Comparison of ENCODE assay signal across 8 cellular contexts in genomic region chr5:73170522-73170921, GRCh38. TPM values are rescaled to one million over a fixed set of nuclear protein-coding genes. Genes with fewer than 3 reads are reported as not detected.
DNase-seq lines count a peak whose midpoint lies in the region; ATAC-seq and TF ChIP-seq lines count a peak whose summit lies in the region.

No MANE protein-coding gene starts in this region.

- H3K36me3 ChIP-seq in heart right ventricle (no peaks in the 10 kb centered on the region), OCI-LY1 (ENCODE audit: insufficient read depth, low read length) (no peaks in the 10 kb centered on the region), esophagus squamous epithelium (no peaks in the 10 kb centered on the region), testis (ENCODE audit: low read depth, missing control alignments) (no peaks in the 10 kb centered on the region), stomach (no peaks in the 10 kb centered on the region)

- no peaks in the 10 kb centered on the region for H3K9me2 ChIP-seq in OCI-LY1 (ENCODE audit: low read depth, low read length)

- no peak overlapping the region for H2AFZ ChIP-seq in OCI-LY1 (ENCODE audit: low read length)

- H3F3A ChIP-seq in OCI-LY1 (ENCODE audit: insufficient read depth, low read length) = no peaks in the 10 kb centered on the region

- ATAC-seq in heart right ventricle (no peak), left ventricle myocardium superior (no peak), GM18498 (IDR thresholded peaks at IDR 0.05; ENCODE audit: unreplicated experiment) (no peak)

- no peak for TF ChIP-seq EP300 in stomach (IDR thresholded peaks at IDR 0.05)

- TF ChIP-seq POLR2A in esophagus squamous epithelium (IDR thresholded peaks at IDR 0.05) = no peak
- no peak for TF ChIP-seq POLR2A in testis (IDR thresholded peaks at IDR 0.05)
- TF ChIP-seq POLR2A in stomach (IDR thresholded peaks at IDR 0.05) = no peak

- H3K9ac ChIP-seq in OCI-LY1 (ENCODE audit: low read length) = no peak overlapping the region

- no peaks in the 10 kb centered on the region for H4K20me1 ChIP-seq in OCI-LY1 (ENCODE audit: insufficient read depth, low read length)

- no peak overlapping the region for H3K4me2 ChIP-seq in OCI-LY1 (ENCODE audit: low read length)

- no peak overlapping the region for H3K4me3 ChIP-seq in heart right ventricle
- H3K4me3 ChIP-seq in OCI-LY1 (ENCODE audit: low read depth, low read length, poor library complexity, severe bottlenecking) = no peak overlapping the region
- no peak overlapping the region for H3K4me3 ChIP-seq in esophagus squamous epithelium
- no peak overlapping the region for H3K4me3 ChIP-seq in testis
- H3K4me3 ChIP-seq in stomach = no peak overlapping the region

- H3K27ac ChIP-seq in heart right ventricle (no peak overlapping the region), OCI-LY1 (ENCODE audit: low read depth, low read length, poor library complexity, severe bottlenecking) (no peak overlapping the region), esophagus squamous epithelium (no peak overlapping the region), testis (no peak overlapping the region), stomach (no peak overlapping the region)

- peak in 5 of 9 donors; percentile 11 to 59 (median 35) for TF ChIP-seq CTCF in heart right ventricle (IDR thresholded peaks at IDR 0.05)
- peak; percentile 68 for TF ChIP-seq CTCF in OCI-LY1 (IDR thresholded peaks at IDR 0.05; ENCODE audit: low read length)
- TF ChIP-seq CTCF in esophagus squamous epithelium (IDR thresholded peaks at IDR 0.05) = peak in 5 of 6 experiments; percentile 24 to 57 (median 38)
- TF ChIP-seq CTCF in testis (IDR thresholded peaks at IDR 0.05) = peak in 2 of 3 experiments; percentile 32 to 37
- peak in 3 of 7 experiments; percentile 7 to 33 (median 27) for TF ChIP-seq CTCF in stomach (IDR thresholded peaks at IDR 0.05)

- H3K9me3 ChIP-seq in heart right ventricle (peaks cover 0 to 5% (median 0%) of the 10 kb centered on the region in 11 donors), OCI-LY1 (ENCODE audit: low read length) (no peaks in the 10 kb centered on the region), esophagus squamous epithelium (no peaks in the 10 kb centered on the region), testis (no peaks in the 10 kb centered on the region), stomach (peaks cover 0 to 6% (median 0%) of the 10 kb centered on the region in 4 donors)

- DNase-seq in heart right ventricle = no peak
- no peak for DNase-seq in left ventricle myocardium superior
- no peak for DNase-seq in esophagus squamous epithelium (lab: John Stamatoyannopoulos, UW)
- DNase-seq in testis = peak; percentile 38
- DNase-seq in NCI-H524 (lab: John Stamatoyannopoulos, UW) = no peak
- DNase-seq in stomach = no peak

- intact Hi-C loops in heart right ventricle (cut with DNase I) = no loop called here
- intact Hi-C loops in left ventricle myocardium superior (cut with micrococcal nuclease) = no loop called here
- intact Hi-C loops in esophagus squamous epithelium (cut with DNase I) = no loop called here
- intact Hi-C loops in testis (cut with DNase I; ENCODE audit: low total_unique reads) = no loop called here
- intact Hi-C loops in stomach (cut with DNase I; ENCODE audit: low total_unique reads) = no loop called here

- peaks cover 0 to 89% (median 27%) of the 10 kb centered on the region in 7 donors for H3K27me3 ChIP-seq in heart right ventricle
- no peaks in the 10 kb centered on the region for H3K27me3 ChIP-seq in OCI-LY1 (ENCODE audit: insufficient read depth, low read length)
- peaks cover 0 to 15% (median 0%) of the 10 kb centered on the region in 4 donors for H3K27me3 ChIP-seq in esophagus squamous epithelium
- H3K27me3 ChIP-seq in testis = no peaks in the 10 kb centered on the region
- peaks cover 0 to 33% (median 0%) of the 10 kb centered on the region in 3 donors for H3K27me3 ChIP-seq in stomach

- no peaks in the 10 kb centered on the region for H3K79me2 ChIP-seq in OCI-LY1 (ENCODE audit: insufficient read depth, low read length)

- H3K4me1 ChIP-seq in heart right ventricle (no peaks in the 10 kb centered on the region), OCI-LY1 (ENCODE audit: insufficient read depth, low read length, severe bottlenecking) (peaks cover 20% of the 10 kb centered on the region), esophagus squamous epithelium (no peaks in the 10 kb centered on the region), testis (no peaks in the 10 kb centered on the region), stomach (no peaks in the 10 kb centered on the region)

RNA-seq across cellular contexts. Expression of gene TMEM174, which starts 2.5 kb away (rescaled TPM):
- total RNA-seq in heart right ventricle = not detected
- not detected for polyA plus RNA-seq in heart right ventricle
- not detected for total RNA-seq in left ventricle myocardium superior
- not detected for total RNA-seq in esophagus squamous epithelium
- not detected for total RNA-seq in testis
- not detected for polyA plus RNA-seq in testis (ENCODE audit: insufficient read depth, low read depth, low replicate concordance)
- total RNA-seq in stomach = not detected
- polyA plus RNA-seq in stomach = not detected

RNA-seq across cellular contexts. Expression of gene TMEM171, which starts 50.1 kb away (rescaled TPM):
- total RNA-seq in heart right ventricle (not detected), left ventricle myocardium superior (not detected), esophagus squamous epithelium (10 to 100 TPM in 2 of 4 donors, 1 to 10 TPM in 2; 5.9 to 12.6 (median 9.1) TPM), testis (1 to 10 TPM; 1.7 to 2.7 TPM), stomach (10 to 100 TPM in 3 of 5 donors, 1 to 10 TPM in 2; 1.2 to 59.8 (median 22.2) TPM)
- polyA plus RNA-seq in heart right ventricle (under 1 TPM in 1 of 2 donors, not detected in 1; 0.03 TPM), testis (ENCODE audit: insufficient read depth, low read depth, low replicate concordance) (1.1 TPM), stomach (1 to 10 TPM; 6.7 to 8.4 (median 7.5) TPM)
